Comparison of ENCODE assay signal across 8 cellular contexts in genomic region chr19:6392219-6393073, GRCh38. TPM values are rescaled to one million over a fixed set of nuclear protein-coding genes. Genes with fewer than 3 reads are reported as not detected.
DNase-seq lines count a peak whose midpoint lies in the region; ATAC-seq and TF ChIP-seq lines count a peak whose summit lies in the region.

No MANE protein-coding gene starts in this region.

- peak overlapping the region; percentile 95 for H3K4me3 ChIP-seq in Jurkat, Clone E6-1 (ENCODE audit: low read length)

- H3K4me1 Mint-ChIP-seq in Calu3 (ENCODE audit: low read depth, unreplicated experiment): peaks cover 16% of the 10 kb centered on the region
- peaks cover 28% of the 10 kb centered on the region for H3K4me1 Mint-ChIP-seq in chondrocyte (ENCODE audit: low read depth)
- H3K4me1 Mint-ChIP-seq in naive thymus-derived CD8-positive, alpha-beta T cell: peaks cover 19 to 39% (median 28%) of the 10 kb centered on the region in 4 donors

- H3K9me3 Mint-ChIP-seq in Calu3 (ENCODE audit: low read depth, unreplicated experiment): no peaks in the 10 kb centered on the region
- H3K9me3 Mint-ChIP-seq in chondrocyte (ENCODE audit: low read depth): no peaks in the 10 kb centered on the region
- no peaks in the 10 kb centered on the region for H3K9me3 Mint-ChIP-seq in naive thymus-derived CD8-positive, alpha-beta T cell

- no peak for ATAC-seq in naive thymus-derived CD8-positive, alpha-beta T cell
- ATAC-seq in GM21360 (IDR thresholded peaks at IDR 0.05; ENCODE audit: unreplicated experiment) (no peak), GM19452 (IDR thresholded peaks at IDR 0.05; ENCODE audit: unreplicated experiment) (no peak)

- H3K27ac Mint-ChIP-seq in Calu3 (ENCODE audit: unreplicated experiment) (peak overlapping the region; percentile 94), chondrocyte (ENCODE audit: unreplicated experiment) (peak overlapping the region; percentile 94)
- peak overlapping the region; percentile 89 to 99 (median 99) for H3K27ac Mint-ChIP-seq in naive thymus-derived CD8-positive, alpha-beta T cell

- TF ChIP-seq CTCF in Calu3 (IDR thresholded peaks at IDR 0.05; ENCODE audit: unreplicated experiment) (no peak), chondrocyte (IDR thresholded peaks at IDR 0.05) (no peak)

- H3K36me3 Mint-ChIP-seq in Calu3 (ENCODE audit: insufficient read depth, unreplicated experiment) (peaks cover 43% of the 10 kb centered on the region), chondrocyte (ENCODE audit: low read depth) (peaks cover 11% of the 10 kb centered on the region)
- H3K36me3 Mint-ChIP-seq in naive thymus-derived CD8-positive, alpha-beta T cell: peaks cover 0 to 35% (median 6%) of the 10 kb centered on the region in 3 donors

- DNase-seq in Calu3: no peak
- no peak for DNase-seq in Jurkat, Clone E6-1 (ENCODE audit: low read depth, low spot score)
- no peak for DNase-seq in chondrocyte (ENCODE audit: low spot score)
- peak in 1 of 10 donors; percentile 10 for DNase-seq in naive thymus-derived CD8-positive, alpha-beta T cell
- no peak for DNase-seq in stimulated activated naive CD4-positive, alpha-beta T cell treated with Interleukin-2 at 50 U/mL for 16 hours (lab: John Stamatoyannopoulos, UW)
- no peak for DNase-seq in NK-92 treated with Interleukin-12 subunit alpha and Interleukin-12 subunit beta, amount 100 ng/mL, for 24 hours (lab: John Stamatoyannopoulos, UW)

- intact Hi-C loops in Calu3 (cut with micrococcal nuclease; ENCODE audit: unreplicated experiment): no loop called here

- H3K4me3 Mint-ChIP-seq in Calu3 (ENCODE audit: low read depth, unreplicated experiment) (peak overlapping the region; percentile 86), chondrocyte (ENCODE audit: unreplicated experiment) (peak overlapping the region; percentile 90)
- peak overlapping the region; percentile 85 to 96 (median 94) for H3K4me3 Mint-ChIP-seq in naive thymus-derived CD8-positive, alpha-beta T cell

- H3K27me3 Mint-ChIP-seq in Calu3 (ENCODE audit: unreplicated experiment) (no peaks in the 10 kb centered on the region), chondrocyte (ENCODE audit: low read depth) (no peaks in the 10 kb centered on the region)
- H3K27me3 Mint-ChIP-seq in naive thymus-derived CD8-positive, alpha-beta T cell: no peaks in the 10 kb centered on the region

- TSS peak; percentile 78 for BruUV-seq in Calu3 (replicated peaks; lab: Mats Ljungman, UMichigan)

- POLR2A ChIA-PET in naive thymus-derived CD8-positive, alpha-beta T cell (lab: Charles Lee): interaction anchor here (0.6 to 3.3 kb wide), 5 partner anchors 19 to 55 kb away, joined by 3 to 21 read pairs (median 10); partner anchors contain the start of genes ALKBH7, CLPP and KHSRP

- CTCF ChIA-PET in Calu3 (lab: Charles Lee): no interaction called here

RNA-seq across cellular contexts. Expression of gene GTF2F1, which starts 0.5 kb away (rescaled TPM):
- total RNA-seq in Calu3 (2022): 39.2 and 40.9 TPM in 2 replicates
- polyA plus RNA-seq in Jurkat, Clone E6-1 (2012; ENCODE audit: insufficient read depth, insufficient read length): 87.5 TPM
- 58.8 to 64.0 TPM (median 60.4 TPM) in 3 replicates for total RNA-seq in chondrocyte
- 10 to 100 TPM; 54.1 to 64.8 TPM for total RNA-seq in naive thymus-derived CD8-positive, alpha-beta T cell
- polyA plus RNA-seq in naive thymus-derived CD8-positive, alpha-beta T cell: 10 to 100 TPM; 16.3 to 30.1 (median 20.6) TPM

RNA-seq across cellular contexts. Expression of gene PSPN, which starts 16.7 kb away (rescaled TPM):
- total RNA-seq in Calu3 (2022) (1.7 and 2.4 TPM in 2 replicates), chondrocyte (2.8 to 3.4 TPM (median 3.1 TPM) in 3 replicates)
- 0.64 TPM for polyA plus RNA-seq in Jurkat, Clone E6-1 (2012; ENCODE audit: insufficient read depth, insufficient read length)
- 1 to 10 TPM; 3.3 to 3.7 TPM for total RNA-seq in naive thymus-derived CD8-positive, alpha-beta T cell
- 1 to 10 TPM in 2 of 3 donors, under 1 TPM in 1; 0.50 to 1.2 (median 1.1) TPM for polyA plus RNA-seq in naive thymus-derived CD8-positive, alpha-beta T cell

RNA-seq across cellular contexts. Expression of gene ALKBH7, which starts 19.9 kb away (rescaled TPM):
- total RNA-seq in Calu3 (2022) (25.9 and 27.2 TPM in 2 replicates), chondrocyte (46.0 to 74.3 TPM (median 71.7 TPM) in 3 replicates)
- 33.9 TPM for polyA plus RNA-seq in Jurkat, Clone E6-1 (2012; ENCODE audit: insufficient read depth, insufficient read length)
- total RNA-seq in naive thymus-derived CD8-positive, alpha-beta T cell: 10 to 100 TPM; 73.7 TPM
- 100 to 1,000 TPM; 130 to 162 (median 144) TPM for polyA plus RNA-seq in naive thymus-derived CD8-positive, alpha-beta T cell

RNA-seq across cellular contexts. Expression of gene CLPP, which starts 31.1 kb away (rescaled TPM):
- total RNA-seq in Calu3 (2022): 50.4 and 53.4 TPM in 2 replicates
- 231 TPM for polyA plus RNA-seq in Jurkat, Clone E6-1 (2012; ENCODE audit: insufficient read depth, insufficient read length)
- 66.5 to 74.6 TPM (median 68.3 TPM) in 3 replicates for total RNA-seq in chondrocyte
- total RNA-seq in naive thymus-derived CD8-positive, alpha-beta T cell: 10 to 100 TPM; 73.0 to 74.4 TPM
- 100 to 1,000 TPM; 142 to 197 (median 148) TPM for polyA plus RNA-seq in naive thymus-derived CD8-positive, alpha-beta T cell

RNA-seq across cellular contexts. Expression of gene KHSRP, which starts 32.2 kb away (rescaled TPM):
- total RNA-seq in Calu3 (2022) (297 and 307 TPM in 2 replicates), chondrocyte (182 to 191 TPM (median 187 TPM) in 3 replicates)
- 265 TPM for polyA plus RNA-seq in Jurkat, Clone E6-1 (2012; ENCODE audit: insufficient read depth, insufficient read length)
- total RNA-seq in naive thymus-derived CD8-positive, alpha-beta T cell: 100 to 1,000 TPM; 159 to 167 TPM
- 10 to 100 TPM; 14.5 to 26.2 (median 14.7) TPM for polyA plus RNA-seq in naive thymus-derived CD8-positive, alpha-beta T cell
